Comparison of ENCODE assay signal across 8 cellular contexts in genomic region chr7:2709553-2710165, GRCh38. TPM values are rescaled to one million over a fixed set of nuclear protein-coding genes. Genes with fewer than 3 reads are reported as not detected.
DNase-seq lines count a peak whose midpoint lies in the region; ATAC-seq, FAIRE-seq and TF ChIP-seq lines count a peak whose summit lies in the region.

No MANE protein-coding gene starts in this region.

- peak; percentile 16 for TF ChIP-seq POLR2A in GM18951 (IDR thresholded peaks at IDR 0.05; ENCODE audit: extremely low read depth, insufficient read depth, insufficient read length)

- no peaks in the 10 kb centered on the region for H3K36me3 ChIP-seq in OCI-LY3 (replicated peaks; ENCODE audit: low read depth, low read length)
- no peaks in the 10 kb centered on the region for H3K36me3 ChIP-seq in parathyroid adenoma (ENCODE audit: control insufficient read depth, insufficient read depth, low read length)

- H3K79me2 ChIP-seq in OCI-LY3 (ENCODE audit: low read length), result no peaks in the 10 kb centered on the region
- no peaks in the 10 kb centered on the region for H3K79me2 ChIP-seq in parathyroid adenoma

- no peak for FAIRE-seq in frontal cortex (lab: Jason Lieb, UNC)

- H3K4me2 ChIP-seq in OCI-LY3 (ENCODE audit: low read length) (peak overlapping the region; percentile 100), parathyroid adenoma (ENCODE audit: low read length) (no peak overlapping the region)

- peaks cover 5% of the 10 kb centered on the region for H3K36me3 Mint-ChIP-seq in type B pancreatic cell

- no peaks in the 10 kb centered on the region for H3K27me3 ChIP-seq in OCI-LY3 (ENCODE audit: low read depth, low read length)
- no peaks in the 10 kb centered on the region for H3K27me3 ChIP-seq in parathyroid adenoma (ENCODE audit: control insufficient read depth, insufficient read depth, low read length)

- H4K20me1 ChIP-seq in OCI-LY3 (ENCODE audit: insufficient read depth, low read length), result no peaks in the 10 kb centered on the region

- peaks cover 18% of the 10 kb centered on the region for H3K4me1 Mint-ChIP-seq in type B pancreatic cell (ENCODE audit: unreplicated experiment)

- H3K9me3 Mint-ChIP-seq in type B pancreatic cell, result no peaks in the 10 kb centered on the region

- H3K9ac ChIP-seq in OCI-LY3 (ENCODE audit: low read length) (peak overlapping the region; percentile 85), parathyroid adenoma (no peak overlapping the region)

- in situ Hi-C loops in GM18951 (cut with MboI; ENCODE audit: low sequenced_read_pairs, unreplicated experiment), result loop anchor here (5.0 kb wide), 1 partner anchor 37 kb away; no protein-coding TSS in a partner anchor

- peak; percentile 71 for ATAC-seq in HG03108 (IDR thresholded peaks at IDR 0.05; ENCODE audit: unreplicated experiment)

- H3K9me3 ChIP-seq in OCI-LY3 (ENCODE audit: insufficient read depth, low read length) (no peaks in the 10 kb centered on the region), parathyroid adenoma (ENCODE audit: control insufficient read depth, low read length) (no peaks in the 10 kb centered on the region)

- no peak overlapping the region for H3K27ac Mint-ChIP-seq in type B pancreatic cell

- H3K4me1 ChIP-seq in OCI-LY3 (ENCODE audit: low read length) (peaks cover 25% of the 10 kb centered on the region), parathyroid adenoma (no peaks in the 10 kb centered on the region)

- H3K4me3 ChIP-seq in OCI-LY3 (ENCODE audit: low read length) (peak overlapping the region; percentile 87), parathyroid adenoma (ENCODE audit: low read depth, low read length) (no peak overlapping the region)

- H3K27ac ChIP-seq in OCI-LY3 (ENCODE audit: low read length), result peak overlapping the region; percentile 76
- H3K27ac ChIP-seq in parathyroid adenoma, result no peak overlapping the region

- TF ChIP-seq CTCF in OCI-LY3 (IDR thresholded peaks at IDR 0.05; ENCODE audit: low read depth, low read length) (peak; percentile 78), parathyroid adenoma (IDR thresholded peaks at IDR 0.05) (peak; percentile 62), type B pancreatic cell (conservative IDR thresholded peaks at IDR 0.05) (peak; percentile 95)

- DNase-seq in AML-193 (lab: John Stamatoyannopoulos, UW), result peak; percentile 34 to 47
- DNase-seq in activated T-helper 9 cell treated with anti-CD3 and anti-CD28 coated beads, Interleukin-2, amount 50 U/mL, for 16 hours (ENCODE audit: low read depth), result peak; percentile 63
- DNase-seq in frontal cortex (ENCODE audit: low spot score in 2 of 2), result peak; percentile 73 to 77
- no peak for DNase-seq in type B pancreatic cell (ENCODE audit: extremely low spot score, unreplicated experiment)

- no peak overlapping the region for H3K4me3 Mint-ChIP-seq in type B pancreatic cell

- peak overlapping the region; percentile 39; the same call in 1 of the 2 replicates for H2AFZ ChIP-seq in OCI-LY3 (ENCODE audit: low read depth, low read length)
- no peak overlapping the region for H2AFZ ChIP-seq in parathyroid adenoma

- H3K27me3 Mint-ChIP-seq in type B pancreatic cell, result no peaks in the 10 kb centered on the region

RNA-seq across cellular contexts. Expression of gene AMZ1, which starts 21.7 kb away (rescaled TPM):
- total RNA-seq in frontal cortex (1.6 TPM), type B pancreatic cell (ENCODE audit: low replicate concordance) (1.2 and 5.6 TPM in 2 replicates)
